In the genomic region with DNA sequence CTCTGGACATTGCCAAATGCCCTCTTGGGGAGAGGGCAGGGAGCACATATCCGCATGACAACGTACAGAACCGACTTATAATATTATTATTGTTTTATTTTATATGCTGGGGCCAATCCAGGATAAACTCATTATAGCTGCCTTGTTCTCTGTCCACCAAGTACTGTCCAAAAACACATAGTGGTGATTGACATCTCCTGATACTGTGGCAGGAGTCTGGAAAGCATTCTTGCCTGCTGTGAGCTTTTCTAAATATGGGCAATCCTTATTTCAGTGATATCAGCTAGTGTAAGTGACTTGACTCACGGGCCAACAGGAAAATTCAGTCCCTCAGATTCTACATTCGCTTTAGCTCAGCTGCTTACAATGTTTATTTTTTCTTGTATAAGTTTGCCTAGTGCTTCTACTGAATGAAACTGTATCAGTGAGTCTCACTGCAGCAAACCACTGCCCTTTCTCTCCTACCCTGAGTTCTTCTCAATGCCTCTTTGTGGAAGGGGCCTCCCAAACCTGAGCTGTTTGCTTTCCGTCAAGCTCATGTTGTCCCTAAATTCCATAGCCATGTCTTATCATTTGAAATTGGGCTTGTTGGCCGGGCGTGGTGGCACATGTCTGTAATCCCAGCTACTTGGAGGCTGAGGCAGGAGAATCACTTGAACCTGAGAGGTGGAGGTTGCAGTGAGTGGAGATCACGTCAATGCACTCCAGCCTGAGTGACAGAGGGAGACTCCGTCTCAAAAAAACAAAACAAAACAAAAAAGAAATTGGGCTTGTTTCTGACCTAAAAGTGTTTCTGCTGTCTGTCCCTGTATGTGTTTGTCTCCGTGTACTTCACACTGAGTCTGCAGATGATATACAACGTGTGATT, we compare ENCODE assay signal across 9 cellular contexts. TPM values are rescaled to one million over a fixed set of nuclear protein-coding genes. Genes with fewer than 3 reads are reported as not detected.
A peak's percentile ranks its signal among the peaks of the same experiment; 100 is the strongest.
DNase-seq lines count a peak whose midpoint lies in the region; ATAC-seq and TF ChIP-seq lines count a peak whose summit lies in the region.
"Had no signal": no experiment of that assay in that cellular context is flagged by ENCODE, and none has a peak within 500 bp of the region (broad histone marks: within the 10 kb centered on the region; RNA-seq: fewer than 3 reads in every experiment).

No MANE protein-coding gene starts in this region.

- H3K4me2 ChIP-seq in HCT116 (ENCODE audit: low read length), result peak overlapping the region; percentile 92

- intact Hi-C loops in HCT116 (cut with micrococcal nuclease), result no loop called here

- H3K27ac Mint-ChIP-seq in nephron progenitor cell, result peak overlapping the region; percentile 49

- no peaks in the 10 kb centered on the region for H3K9me3 ChIP-seq in HCT116 (ENCODE audit: control insufficient read depth in 1 of 2, insufficient read depth in 1 of 2, low read depth in 1 of 2, low read length in 2 of 2)
- H3K9me3 ChIP-seq: pancreas had no signal

- POLR2A ChIA-PET in HCT116 (lab: Charles Lee), result interaction anchor here (1.7 kb wide), 1 partner anchor 9 kb away, joined by 3 read pairs; no protein-coding TSS in a partner anchor

- RAD21 ChIA-PET in HCT116 (lab: Charles Lee; ENCODE audit: low non-redundant PET in 1 of 2, low total read pairs in 2 of 2, uncharacterized antibody in 2 of 2, unreplicated experiment in 2 of 2), result no interaction called here

- no peaks in the 10 kb centered on the region for H3K79me2 ChIP-seq in HCT116 (ENCODE audit: insufficient read depth, low read length)

- TF ChIP-seq RAD21 in HCT116 (IDR thresholded peaks at IDR 0.05; ENCODE audit: low read depth), result no peak

- no peak for ATAC-seq in HCT116
- ATAC-seq in HG03039 (IDR thresholded peaks at IDR 0.05; ENCODE audit: unreplicated experiment), result no peak

- CTCF ChIA-PET in HCT116 (lab: Charles Lee), result no interaction called here

- no peak for TF ChIP-seq POLR2A in HCT116 (IDR thresholded peaks at IDR 0.05; ENCODE audit: borderline replicate concordance, extremely low read depth, insufficient read depth, insufficient read length)

- no peaks in the 10 kb centered on the region for H3K27me3 Mint-ChIP-seq in nephron progenitor cell (ENCODE audit: low read depth, poor library complexity)

- BruUV-seq in HCT116 (replicated peaks; lab: Mats Ljungman, UMichigan), result no TSS peak

- H3K27ac ChIP-seq in 22Rv1 (peak overlapping the region; percentile 77), HCT116 (ENCODE audit: low read depth, low read length) (no peak overlapping the region), coronary artery (peak overlapping the region; percentile 92 to 97)

- peak overlapping the region; percentile 90 for H3K4me3 Mint-ChIP-seq in nephron progenitor cell

- no peaks in the 10 kb centered on the region for H3K9me3 Mint-ChIP-seq in nephron progenitor cell

- H3K36me3 Mint-ChIP-seq in nephron progenitor cell (ENCODE audit: low read depth), result no peaks in the 10 kb centered on the region

- no peaks in the 10 kb centered on the region for H4K20me1 ChIP-seq in HCT116 (ENCODE audit: insufficient read depth)

- no peak overlapping the region; a peak in 1 of 4 replicates for H3K4me3 ChIP-seq in HCT116 (replicated peaks in 1 of 2; ENCODE audit: low read depth in 1 of 2, low read length in 2 of 2)
- H3K4me3 ChIP-seq in coronary artery, result peak overlapping the region; percentile 93

- no peaks in the 10 kb centered on the region for H3K27me3 ChIP-seq in HCT116 (ENCODE audit: insufficient read depth, low read length)
- H3K27me3 ChIP-seq: pancreas had no signal

- TF ChIP-seq CTCF in 22Rv1 (IDR thresholded peaks at IDR 0.05) (no peak), HCT116 (IDR thresholded peaks at IDR 0.05 in 2 of 3, conservative IDR thresholded peaks at IDR 0.05 in 1 of 3; ENCODE audit: borderline replicate concordance in 1 of 3, insufficient read depth in 1 of 3, low read depth in 2 of 3, low read length in 2 of 3) (no peak), coronary artery (IDR thresholded peaks at IDR 0.05) (no peak), nephron progenitor cell (IDR thresholded peaks at IDR 0.05) (no peak)

- DNase-seq in HCT116 (ENCODE audit: low read depth, low spot score), result no peak
- DNase-seq in coronary artery (ENCODE audit: low spot score), result no peak
- no peak for DNase-seq in nephron progenitor cell
- DNase-seq in C1 segment of cervical spinal cord (lab: John Stamatoyannopoulos, UW), result no peak
- DNase-seq in DMS153 treated with DMSO at 0.1 percent for 48 hours (lab: John Stamatoyannopoulos, UW; ENCODE audit: unreplicated experiment), result no peak
- DNase-seq in COLO668 (lab: John Stamatoyannopoulos, UW; ENCODE audit: unreplicated experiment), result no peak

- peaks cover 4 to 27% of the 10 kb centered on the region in 2 experiments; a peak in 3 of 4 replicates for H3K4me1 ChIP-seq in HCT116 (ENCODE audit: control insufficient read depth in 1 of 2, insufficient read depth in 2 of 2, low read length in 2 of 2)
- H3K4me1 ChIP-seq: pancreas had no signal

- peak overlapping the region; percentile 89 for H2AFZ ChIP-seq in HCT116 (ENCODE audit: low read depth, low read length, poor library complexity, severe bottlenecking)

- H3K9ac ChIP-seq in HCT116 (ENCODE audit: low read length), result no peak overlapping the region

- H3K4me1 Mint-ChIP-seq in nephron progenitor cell, result peaks cover 52% of the 10 kb centered on the region

- H3K9me2 ChIP-seq in HCT116 (ENCODE audit: insufficient read depth), result no peaks in the 10 kb centered on the region

- no peaks in the 10 kb centered on the region for H3K36me3 ChIP-seq in HCT116 (ENCODE audit: control insufficient read depth in 1 of 2, insufficient read depth in 2 of 2, low read length in 2 of 2)
- H3K36me3 ChIP-seq: pancreas had no signal

TF ChIP-seq in HCT116, 20 proteins besides CTCF, POLR2A, EP300 and RAD21:
- TF ChIP-seq SRF (IDR thresholded peaks at IDR 0.05; ENCODE audit: low read depth) (no peak), JUND (IDR thresholded peaks at IDR 0.05) (no peak), EZH2phosphoT487 (IDR thresholded peaks at IDR 0.05; ENCODE audit: borderline replicate concordance) (no peak), YY1 (IDR thresholded peaks at IDR 0.05; ENCODE audit: extremely low read depth, insufficient replicate concordance, low read depth, low read length) (no peak), EZH2 (IDR thresholded peaks at IDR 0.05) (no peak), POLR2AphosphoS5 (IDR thresholded peaks at IDR 0.05; ENCODE audit: low read depth, low read length) (no peak), SIN3A (IDR thresholded peaks at IDR 0.05; ENCODE audit: low read depth) (no peak), EGR1 (IDR thresholded peaks at IDR 0.05; ENCODE audit: low read depth) (no peak), ELF1 (IDR thresholded peaks at IDR 0.05; ENCODE audit: borderline replicate concordance, low read depth) (no peak), SP1 (IDR thresholded peaks at IDR 0.05; ENCODE audit: low read depth) (no peak), ZFX (IDR thresholded peaks at IDR 0.05) (no peak)
- TF ChIP-seq, protein P1, sequence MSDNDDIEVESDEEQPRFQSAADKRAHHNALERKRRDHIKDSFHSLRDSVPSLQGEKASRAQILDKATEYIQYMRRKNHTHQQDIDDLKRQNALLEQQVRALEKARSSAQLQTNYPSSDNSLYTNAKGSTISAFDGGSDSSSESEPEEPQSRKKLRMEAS (IDR thresholded peaks at IDR 0.05), result no peak
- TF ChIP-seq, protein P2, sequence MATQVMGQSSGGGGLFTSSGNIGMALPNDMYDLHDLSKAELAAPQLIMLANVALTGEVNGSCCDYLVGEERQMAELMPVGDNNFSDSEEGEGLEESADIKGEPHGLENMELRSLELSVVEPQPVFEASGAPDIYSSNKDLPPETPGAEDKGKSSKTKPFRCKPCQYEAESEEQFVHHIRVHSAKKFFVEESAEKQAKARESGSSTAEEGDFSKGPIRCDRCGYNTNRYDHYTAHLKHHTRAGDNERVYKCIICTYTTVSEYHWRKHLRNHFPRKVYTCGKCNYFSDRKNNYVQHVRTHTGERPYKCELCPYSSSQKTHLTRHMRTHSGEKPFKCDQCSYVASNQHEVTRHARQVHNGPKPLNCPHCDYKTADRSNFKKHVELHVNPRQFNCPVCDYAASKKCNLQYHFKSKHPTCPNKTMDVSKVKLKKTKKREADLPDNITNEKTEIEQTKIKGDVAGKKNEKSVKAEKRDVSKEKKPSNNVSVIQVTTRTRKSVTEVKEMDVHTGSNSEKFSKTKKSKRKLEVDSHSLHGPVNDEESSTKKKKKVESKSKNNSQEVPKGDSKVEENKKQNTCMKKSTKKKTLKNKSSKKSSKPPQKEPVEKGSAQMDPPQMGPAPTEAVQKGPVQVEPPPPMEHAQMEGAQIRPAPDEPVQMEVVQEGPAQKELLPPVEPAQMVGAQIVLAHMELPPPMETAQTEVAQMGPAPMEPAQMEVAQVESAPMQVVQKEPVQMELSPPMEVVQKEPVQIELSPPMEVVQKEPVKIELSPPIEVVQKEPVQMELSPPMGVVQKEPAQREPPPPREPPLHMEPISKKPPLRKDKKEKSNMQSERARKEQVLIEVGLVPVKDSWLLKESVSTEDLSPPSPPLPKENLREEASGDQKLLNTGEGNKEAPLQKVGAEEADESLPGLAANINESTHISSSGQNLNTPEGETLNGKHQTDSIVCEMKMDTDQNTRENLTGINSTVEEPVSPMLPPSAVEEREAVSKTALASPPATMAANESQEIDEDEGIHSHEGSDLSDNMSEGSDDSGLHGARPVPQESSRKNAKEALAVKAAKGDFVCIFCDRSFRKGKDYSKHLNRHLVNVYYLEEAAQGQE (IDR thresholded peaks at IDR 0.05; ENCODE audit: low read depth), result no peak
TF ChIP-seq in HCT116: peak in this region for 0.

RNA-seq across cellular contexts. Expression of a gene that starts 1.6 kb away (rescaled TPM):
- 36.1 TPM for total RNA-seq in HCT116 (2021; ENCODE audit: unreplicated experiment)
- polyA plus RNA-seq in HCT116 (2012), result 44.8 and 66.4 TPM in 2 replicates
